ENCODE assay signal across 9 cellular contexts in genomic region chr6:116405147-116405546, GRCh38. TPM values are rescaled to one million over a fixed set of nuclear protein-coding genes. Genes with fewer than 3 reads are reported as not detected.
DNase-seq lines count a peak whose midpoint lies in the region; ATAC-seq and TF ChIP-seq lines count a peak whose summit lies in the region.
"Had no signal": no experiment of that assay in that cellular context is flagged by ENCODE, and none has a peak within 500 bp of the region (broad histone marks: within the 10 kb centered on the region; RNA-seq: fewer than 3 reads in every experiment).

No MANE protein-coding gene starts in this region.

- H3K4me1 ChIP-seq in Karpas-422 (ENCODE audit: low read length) = peaks cover 26% of the 10 kb centered on the region

- H3K79me2 ChIP-seq in Karpas-422 (ENCODE audit: low read length) = no peaks in the 10 kb centered on the region

- no peaks in the 10 kb centered on the region for H3K4me1 Mint-ChIP-seq in immature natural killer cell

- intact Hi-C loops in left ventricle myocardium superior (cut with micrococcal nuclease) = no loop called here
- intact Hi-C loops in lower leg skin (cut with DNase I; ENCODE audit: low total_unique reads) = no loop called here

- peaks cover 1 to 3% (median 2%) of the 10 kb centered on the region in 3 donors for H3K27me3 Mint-ChIP-seq in immature natural killer cell (ENCODE audit: low read depth in 3 of 3)

- no peaks in the 10 kb centered on the region for H3K36me3 Mint-ChIP-seq in immature natural killer cell

- H3K4me2 ChIP-seq in Karpas-422 (ENCODE audit: low read depth, low read length, poor library complexity, severe bottlenecking) = peak overlapping the region; percentile 41

- H3K4me3 ChIP-seq in GM06990 (replicated peaks; ENCODE audit: low read depth, low read length) = peak overlapping the region; percentile 25
- H3K4me3 ChIP-seq in Karpas-422 (ENCODE audit: low read length) = peak overlapping the region; percentile 31
- H3K4me3 ChIP-seq in lower leg skin (ENCODE audit: low read depth, poor library complexity, severe bottlenecking) = no peak overlapping the region
- H3K4me3 ChIP-seq: cardiac muscle cell had no signal

- H3K4me3 Mint-ChIP-seq in immature natural killer cell = no peak overlapping the region

- H4K20me1 ChIP-seq in Karpas-422 (ENCODE audit: insufficient read depth, low read depth, low read length) = no peaks in the 10 kb centered on the region

- no peaks in the 10 kb centered on the region for H3K9me2 ChIP-seq in Karpas-422 (replicated peaks; ENCODE audit: insufficient read depth, low read length)

- peak overlapping the region; percentile 51 for H3K27ac ChIP-seq in Karpas-422 (ENCODE audit: low read length)
- H3K27ac ChIP-seq: cardiac muscle cell had no signal

- DNase-seq in GM06990 (ENCODE audit: extremely low read depth, insufficient read length) (peak; percentile 66), Karpas-422 (peak; percentile 42), left ventricle myocardium superior (peak; percentile 28), lower leg skin (ENCODE audit: low spot score in 2 of 2) (no peak), immature natural killer cell (no peak), ureter (ENCODE audit: low spot score) (no peak)
- no peak for DNase-seq in stimulated activated CD8-positive, alpha-beta memory T cell treated with anti-CD3 and anti-CD28 coated beads, Interleukin-4, amount 100 ng/mL, for 48 hours

- no peaks in the 10 kb centered on the region for H3K9me3 Mint-ChIP-seq in immature natural killer cell

- 43 to 46% methylated on average over 5 of the region's 5 CpGs for WGBS in lower leg skin, 2 donors

- H3K9me3 ChIP-seq in Karpas-422 (ENCODE audit: low read length) = no peaks in the 10 kb centered on the region

- H3K36me3 ChIP-seq in GM06990 (ENCODE audit: control insufficient read depth, insufficient read depth, low read length) = no peaks in the 10 kb centered on the region
- no peaks in the 10 kb centered on the region for H3K36me3 ChIP-seq in Karpas-422 (ENCODE audit: insufficient read depth, low read length)

- TF ChIP-seq CTCF in GM06990 (IDR thresholded peaks at IDR 0.05; ENCODE audit: insufficient read depth, low read length, poor library complexity, severe bottlenecking) = no peak
- no peak for TF ChIP-seq CTCF in lower leg skin (IDR thresholded peaks at IDR 0.05)

- H3K27me3 ChIP-seq in GM06990 (replicated peaks; ENCODE audit: control insufficient read depth, insufficient read depth, low read length) = no peaks in the 10 kb centered on the region
- no peaks in the 10 kb centered on the region for H3K27me3 ChIP-seq in Karpas-422 (ENCODE audit: low read length)
- H3K27me3 ChIP-seq: cardiac muscle cell had no signal

- peak overlapping the region; percentile 24; the same call in 1 of the 2 replicates for H3K9ac ChIP-seq in Karpas-422 (ENCODE audit: low read length)

- ATAC-seq in GM21737 (IDR thresholded peaks at IDR 0.05; ENCODE audit: unreplicated experiment) (peak; percentile 60), left ventricle myocardium superior (peak; percentile 52)

- TF ChIP-seq POLR2A in lower leg skin (IDR thresholded peaks at IDR 0.05) = no peak

- no peak overlapping the region for H3K27ac Mint-ChIP-seq in immature natural killer cell

- H2AFZ ChIP-seq in Karpas-422 (ENCODE audit: low read length) = peak overlapping the region; percentile 34; the same call in 1 of the 2 replicates

RNA-seq across cellular contexts. Expression of gene DSE, which starts 34.4 kb away (rescaled TPM):
- 5.4 and 7.5 TPM in 2 replicates for total RNA-seq in Karpas-422 (2014; rRNA removed; shearing (Covaris generic); ENCODE audit: low replicate concordance)
- total RNA-seq in left ventricle myocardium superior (12.7 TPM), lower leg skin (10 to 100 TPM; 29.0 to 50.4 (median 38.7) TPM), ureter (43.9 TPM)
- polyA plus RNA-seq in immature natural killer cell = 1 to 10 TPM; 2.6 to 3.9 (median 3.2) TPM

RNA-seq across cellular contexts. Expression of gene CALHM6, which starts 56.0 kb away (rescaled TPM):
- total RNA-seq in Karpas-422 (2014; rRNA removed; shearing (Covaris generic); ENCODE audit: low replicate concordance) = 0.25 TPM in 1 of 2 replicates, not detected in the other
- total RNA-seq in left ventricle myocardium superior = 1.2 TPM
- 1 to 10 TPM in 2 of 4 donors, under 1 TPM in 1, not detected in 1; 0.65 to 3.3 (median 2.6) TPM for total RNA-seq in lower leg skin
- 100 to 1,000 TPM in 2 of 3 donors, 10 to 100 TPM in 1; 26.5 to 107 (median 103) TPM for polyA plus RNA-seq in immature natural killer cell
- total RNA-seq in ureter = 2.2 TPM
- total RNA-seq: cardiac muscle cell had no signal

Comparison
In these comparisons a context has a peak if more than half of its experiments do, and no peak if none do; other contexts are left out.
1. DNase-seq: peak in GM06990 (single experiment), Karpas-422 (single experiment) and left ventricle myocardium superior (single experiment); none in lower leg skin (0 of 2), stimulated activated CD8-positive, alpha-beta memory T cell treated with anti-CD3 and anti-CD28 coated beads, Interleukin-4, amount 100 ng/mL, for 48 hours (single experiment), immature natural killer cell (0 of 3) and ureter (single experiment).